In the genomic region with DNA sequence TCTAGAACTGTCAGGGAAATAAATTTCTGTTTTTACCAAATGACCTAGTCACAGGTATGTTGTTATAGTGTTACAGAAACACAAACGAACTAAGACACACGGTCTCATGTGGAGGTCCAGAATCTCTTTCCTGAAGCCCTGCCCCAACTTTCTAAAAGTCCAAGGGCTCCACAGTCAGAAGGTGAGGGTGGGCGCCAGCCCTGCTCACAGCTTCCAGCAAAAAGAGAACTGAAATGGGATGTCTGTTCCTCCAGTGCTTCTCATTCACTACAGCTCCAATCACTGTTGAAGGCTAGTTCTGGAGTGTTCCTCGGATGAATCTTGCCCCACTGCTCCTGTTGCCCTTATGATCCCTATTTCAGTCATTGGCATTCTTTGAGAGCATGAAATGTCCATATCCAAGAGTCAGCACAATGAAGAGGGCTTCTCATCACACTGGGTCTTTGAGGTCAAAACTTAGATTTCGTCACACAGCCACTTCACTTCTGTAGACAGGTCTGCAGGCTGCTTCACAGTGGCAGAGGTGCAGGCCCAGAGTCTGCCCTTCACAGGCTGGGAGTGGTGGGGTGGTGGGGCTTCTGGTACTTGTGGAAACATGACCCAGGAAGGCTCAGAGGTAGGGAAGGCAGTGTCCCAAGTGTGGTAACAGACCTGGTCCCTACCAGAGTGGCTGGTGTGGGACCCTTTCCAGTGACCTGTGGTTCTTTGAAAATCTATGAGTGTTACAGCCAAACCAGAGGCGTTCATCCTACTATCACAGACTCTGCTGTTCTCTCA, we compare ENCODE assay signal across 31 cellular contexts. TPM values are rescaled to one million over a fixed set of nuclear protein-coding genes. Genes with fewer than 3 reads are reported as not detected.
"Had no signal": no experiment of that assay in that cellular context is flagged by ENCODE, and none has a peak within 500 bp of the region (broad histone marks: within the 10 kb centered on the region; RNA-seq: fewer than 3 reads in every experiment).

No MANE protein-coding gene starts in this region.

- H3K27ac ChIP-seq: body of pancreas, esophagus squamous epithelium, gastroesophageal sphincter, heart right ventricle, WERI-Rb-1 had no signal

- ATAC-seq: activated CD4-positive, CD25-positive, alpha-beta regulatory T cell treated with anti-CD3 and anti-CD28 coated beads, Interleukin-2, amount 50 U/mL, for 24 hours; activated T-cell treated with anti-CD3 and anti-CD28 coated beads, Interleukin-2, amount 50 U/mL, for 72 hours; body of pancreas; effector memory CD8-positive, alpha-beta T cell; gastroesophageal sphincter; heart right ventricle; T-helper 17 cell had no signal

- H3K4me1 ChIP-seq: body of pancreas, esophagus squamous epithelium, gastroesophageal sphincter, heart right ventricle had no signal

- H3K4me3 ChIP-seq: body of pancreas, esophagus squamous epithelium, gastroesophageal sphincter, heart right ventricle had no signal

- DNase-seq: activated B cell treated with CpG ODN at 0.5 μM for 24 hours; activated CD4-positive, alpha-beta T cell treated with anti-CD3 and anti-CD28 coated beads for 48 hours; activated CD4-positive, alpha-beta T cell treated with anti-CD3 and anti-CD28 coated beads, Interleukin-2, amount 50 U/mL, for 1 hour; activated CD4-positive, alpha-beta T cell treated with anti-CD3 and anti-CD28 coated beads, Interleukin-2, amount 50 U/mL, for 48 hours; activated CD8-positive, alpha-beta memory T cell treated with anti-CD3 and anti-CD28 coated beads, Interleukin-2, amount 50 U/mL, for 48 hours; activated effector memory CD4-positive, alpha-beta T cell treated with Interleukin-2 at 50 U/mL for 16 hours; activated gamma-delta T cell treated with Interleukin-2 at 50 U/mL for 16 hours; activated naive CD4-positive, alpha-beta T cell treated with anti-CD3 and anti-CD28 coated beads, Interleukin-2, amount 50 U/mL, for 16 hours; activated naive CD4-positive, alpha-beta T cell treated with Interleukin-2 at 50 U/mL for 16 hours; activated T-cell treated with anti-CD3 and anti-CD28 coated beads for 4 hours; activated T-cell treated with anti-CD3 and anti-CD28 coated beads, Interleukin-2, amount 50 U/mL, for 24 hours; activated T-cell treated with anti-CD3 and anti-CD28 coated beads, Interleukin-2, amount 50 U/mL, for 72 hours; amygdala; aorta; body of pancreas; caudate nucleus; cortex of kidney; dermis blood vessel endothelial cell; effector CD4-positive, alpha-beta T cell; effector memory CD8-positive, alpha-beta T cell; erythroblast; esophagus squamous epithelium; foreskin melanocyte; heart right ventricle; T-helper 1 cell; T-helper 17 cell; T1000; WERI-Rb-1 had no signal

- H3K36me3 ChIP-seq: esophagus squamous epithelium, gastroesophageal sphincter, heart right ventricle, WERI-Rb-1 had no signal

- H3K9me3 ChIP-seq: body of pancreas, esophagus squamous epithelium, gastroesophageal sphincter, heart right ventricle had no signal

- H3K27me3 ChIP-seq: body of pancreas, esophagus squamous epithelium, gastroesophageal sphincter had no signal

RNA-seq across cellular contexts. Expression of a gene that starts 34.9 kb away (rescaled TPM):
- total RNA-seq: activated B cell treated with CpG ODN at 0.5 μM for 24 hours; activated T-cell treated with anti-CD3 and anti-CD28 coated beads, Interleukin-2, amount 50 U/mL, for 72 hours; fibroblast of villous mesenchyme; T-helper 17 cell had no signal
